ENCODE assay signal across 26 cellular contexts in the genomic region with DNA sequence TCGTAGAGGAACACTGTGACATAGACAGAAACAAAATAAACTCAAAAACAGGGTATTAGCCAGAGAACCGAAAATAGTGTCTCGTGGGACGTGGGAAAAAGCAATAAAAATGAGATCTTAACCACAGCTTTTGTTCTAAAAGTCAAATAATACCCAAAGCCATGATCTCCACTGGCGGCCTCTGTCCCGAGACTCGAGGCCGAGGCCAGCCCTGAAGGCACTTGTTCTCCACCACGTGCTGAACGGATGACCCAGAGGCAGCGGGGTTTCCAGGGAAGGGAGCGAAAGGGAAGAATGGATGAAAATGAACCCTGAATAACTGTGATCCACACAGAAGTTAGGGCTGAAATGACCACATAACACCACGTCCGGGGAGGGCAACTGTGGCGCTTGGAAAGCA.
"Had no signal": no experiment of that assay in that cellular context is flagged by ENCODE, and none has a peak within 500 bp of the region (broad histone marks: within the 10 kb centered on the region; RNA-seq: fewer than 3 reads in every experiment).

No MANE protein-coding gene starts in this region.

- H3K4me3 Mint-ChIP-seq: activated naive CD8-positive, alpha-beta T cell; activated T-cell treated with anti-CD3 and anti-CD28 coated beads, Interleukin-2, amount 50 U/mL, for 4 hours; stimulated activated naive CD8-positive, alpha-beta T cell treated with anti-CD3 and anti-CD28 coated beads, Interleukin-15, Interleukin-2, amounts not matched to agents 100 ng/mL and 50 ng/mL, for 24 hours had no signal

- H3K4me1 ChIP-seq: right lobe of liver had no signal

- ATAC-seq: activated T-cell treated with anti-CD3 and anti-CD28 coated beads, Interleukin-2, amount 50 U/mL, for 4 hours; left lobe of liver; lower lobe of right lung; mucosa of descending colon; right lobe of liver; upper lobe of right lung had no signal

- H3K9me3 ChIP-seq: adrenal gland, ascending aorta, lower lobe of right lung, mucosa of descending colon, right lobe of liver, thyroid gland, upper lobe of right lung had no signal

- H3K27me3 Mint-ChIP-seq: activated naive CD8-positive, alpha-beta T cell had no signal

- DNase-seq: activated CD4-positive, alpha-beta T cell treated with anti-CD3 and anti-CD28 coated beads for 1 hour; activated CD4-positive, alpha-beta T cell treated with anti-CD3 and anti-CD28 coated beads, Interleukin-2, amount 50 U/mL, for 4 hours; activated CD8-positive, alpha-beta memory T cell treated with anti-CD3 and anti-CD28 coated beads, Interleukin-2, amount 50 U/mL, for 48 hours; activated naive CD4-positive, alpha-beta T cell; activated T-cell treated with anti-CD3 and anti-CD28 coated beads, Interleukin-2, amount 50 U/mL, for 4 hours; adrenal gland; brain microvascular endothelial cell; caudate nucleus; dorsolateral prefrontal cortex; heart left ventricle; mesendoderm; mucosa of descending colon; occipital lobe; right lobe of liver; stimulated activated CD4-positive, alpha-beta T cell treated with anti-CD3 and anti-CD28 coated beads, Interleukin-1b, Interleukin-23, amount 100 ng/mL, for 48 hours; substantia nigra; SW 1271; thyroid gland; upper lobe of right lung had no signal

- H3K36me3 ChIP-seq: brain microvascular endothelial cell had no signal

- H3K9me3 Mint-ChIP-seq: activated T-cell treated with anti-CD3 and anti-CD28 coated beads, Interleukin-2, amount 50 U/mL, for 4 hours; activated T-helper 2 cell treated with anti-CD3 and anti-CD28 coated beads, Interferon-gamma antibody, Interleukin-2, Interleukin-4, amounts not matched to agents 10 μg/mL and 5 μg/mL and 100 μg/mL, durations not matched to agents 14 hours and 24 hours and 36 hours had no signal

- H3K27ac Mint-ChIP-seq: activated naive CD8-positive, alpha-beta T cell; activated T-helper 2 cell treated with anti-CD3 and anti-CD28 coated beads, Interferon-gamma antibody, Interleukin-2, Interleukin-4, amounts not matched to agents 10 μg/mL and 5 μg/mL and 100 μg/mL, durations not matched to agents 14 hours and 24 hours and 36 hours; stimulated activated naive CD8-positive, alpha-beta T cell treated with anti-CD3 and anti-CD28 coated beads, Interleukin-15, Interleukin-2, amounts not matched to agents 100 ng/mL and 50 ng/mL, for 24 hours had no signal

- H3K27me3 ChIP-seq: adrenal gland, ascending aorta, brain microvascular endothelial cell, dorsolateral prefrontal cortex, heart left ventricle, right lobe of liver, thyroid gland, upper lobe of right lung had no signal

- H3K27ac ChIP-seq: adrenal gland, brain microvascular endothelial cell, dorsolateral prefrontal cortex, lower lobe of right lung, right lobe of liver, skin epidermis, thyroid gland, upper lobe of right lung had no signal

- H3K4me3 ChIP-seq: adrenal gland, ascending aorta, dorsolateral prefrontal cortex, heart left ventricle, lower lobe of right lung, mucosa of descending colon, right lobe of liver, skin epidermis, thyroid gland, upper lobe of right lung had no signal
